Comparison of ENCODE assay signal across 10 cellular contexts in genomic region chr7:143490719-143491306, GRCh38. TPM values are rescaled to one million over a fixed set of nuclear protein-coding genes. Genes with fewer than 3 reads are reported as not detected.
DNase-seq lines count a peak whose midpoint lies in the region; ATAC-seq, FAIRE-seq and TF ChIP-seq lines count a peak whose summit lies in the region.
"Had no signal": no experiment of that assay in that cellular context is flagged by ENCODE, and none has a peak within 500 bp of the region (broad histone marks: within the 10 kb centered on the region; RNA-seq: fewer than 3 reads in every experiment).

No MANE protein-coding gene starts in this region.

- H3K27ac Mint-ChIP-seq in naive thymus-derived CD4-positive, alpha-beta T cell = peak overlapping the region in 1 of 9 donors; percentile 6

- no peak for DNase-seq in GM19239 (ENCODE audit: insufficient read length, low spot score)
- DNase-seq in SK-N-SH = no peak
- peak in 4 of 5 donors; percentile 23 to 54 (median 34) for DNase-seq in heart left ventricle
- DNase-seq in glomerular visceral epithelial cell (ENCODE audit: extremely low spot score) = no peak
- no peak for DNase-seq in naive thymus-derived CD4-positive, alpha-beta T cell
- no peak for DNase-seq in NCI-H2227 treated with DMSO at 0.1 percent for 48 hours (lab: John Stamatoyannopoulos, UW)

- TF ChIP-seq EP300 in SK-N-SH (IDR thresholded peaks at IDR 0.05; ENCODE audit: borderline replicate concordance in 1 of 2, low read depth in 1 of 2, low read length in 1 of 2) = no peak

- peaks cover 55% of the 10 kb centered on the region for H3F3A ChIP-seq in SK-N-SH (replicated peaks; ENCODE audit: insufficient read depth)

- H3K9ac ChIP-seq in SK-N-SH = no peak overlapping the region

- peaks cover 8 to 31% (median 21%) of the 10 kb centered on the region in 7 donors for H3K4me1 Mint-ChIP-seq in naive thymus-derived CD4-positive, alpha-beta T cell

- H3K4me3 ChIP-seq in SK-N-SH (ENCODE audit: low read depth in 2 of 2, low read length in 1 of 2) = no peak overlapping the region
- no peak overlapping the region for H3K4me3 ChIP-seq in heart left ventricle
- H3K4me3 ChIP-seq in naive thymus-derived CD4-positive, alpha-beta T cell (ENCODE audit: low read length) = no peak overlapping the region
- H3K4me3 ChIP-seq: SJSA1 had no signal

- no peaks in the 10 kb centered on the region for H3K9me3 ChIP-seq in SK-N-SH
- H3K9me3 ChIP-seq in heart left ventricle = no peaks in the 10 kb centered on the region
- H3K9me3 ChIP-seq in naive thymus-derived CD4-positive, alpha-beta T cell (ENCODE audit: control insufficient read depth in 2 of 3, low read length in 3 of 3) = no peaks in the 10 kb centered on the region
- H3K9me3 ChIP-seq: SJSA1 had no signal

- no peaks in the 10 kb centered on the region for H3K79me2 ChIP-seq in SK-N-SH (ENCODE audit: insufficient read depth)

- H3K27ac ChIP-seq in 22Rv1 (no peak overlapping the region), SK-N-SH (ENCODE audit: low read depth in 2 of 2, low read length in 1 of 2) (peak overlapping the region; percentile 92 to 95), heart left ventricle (no peak overlapping the region)
- no peak overlapping the region for H3K27ac ChIP-seq in naive thymus-derived CD4-positive, alpha-beta T cell (ENCODE audit: low read depth, low read length)
- H3K27ac ChIP-seq: SJSA1 had no signal

- TF ChIP-seq CTCF in 22Rv1 (IDR thresholded peaks at IDR 0.05) = peak; percentile 82
- peak; percentile 84 for TF ChIP-seq CTCF in SK-N-SH (IDR thresholded peaks at IDR 0.05)
- TF ChIP-seq CTCF in heart left ventricle (IDR thresholded peaks at IDR 0.05) = peak; percentile 30 to 70 (median 52)

- H2AFZ ChIP-seq in SK-N-SH (ENCODE audit: low read depth) = no peak overlapping the region

- no peaks in the 10 kb centered on the region for H3K9me3 Mint-ChIP-seq in naive thymus-derived CD4-positive, alpha-beta T cell

- H3K27me3 Mint-ChIP-seq in naive thymus-derived CD4-positive, alpha-beta T cell = peaks cover 0 to 2% (median 0%) of the 10 kb centered on the region in 5 donors

- POLR2A ChIA-PET in SK-N-SH (lab: Yijun Ruan, JAX) = no interaction called here
- POLR2A ChIA-PET in naive thymus-derived CD4-positive, alpha-beta T cell (lab: Charles Lee) = no interaction called here

- H3K4me1 ChIP-seq in SK-N-SH (ENCODE audit: control insufficient read depth in 1 of 2, insufficient read depth in 2 of 2, low read depth in 1 of 2, low read length in 1 of 2) (peaks cover 8 to 57% of the 10 kb centered on the region in 2 experiments), heart left ventricle (peaks cover 0 to 60% (median 9%) of the 10 kb centered on the region in 12 donors)
- no peaks in the 10 kb centered on the region for H3K4me1 ChIP-seq in naive thymus-derived CD4-positive, alpha-beta T cell (ENCODE audit: control insufficient read depth in 2 of 2, insufficient read depth in 2 of 2, low read length in 2 of 2)

- ATAC-seq in heart left ventricle (peak in 3 of 4 donors; percentile 40 to 66 (median 53)), HG03565 (IDR thresholded peaks at IDR 0.05; ENCODE audit: unreplicated experiment) (no peak)
- no peak for ATAC-seq in naive thymus-derived CD4-positive, alpha-beta T cell

- H3K27me3 ChIP-seq in SK-N-SH (ENCODE audit: insufficient read depth) = no peaks in the 10 kb centered on the region
- no peaks in the 10 kb centered on the region for H3K27me3 ChIP-seq in heart left ventricle
- H3K27me3 ChIP-seq in naive thymus-derived CD4-positive, alpha-beta T cell (ENCODE audit: control insufficient read depth in 2 of 2, insufficient read depth in 2 of 2, low read length in 2 of 2) = no peaks in the 10 kb centered on the region
- H3K27me3 ChIP-seq: SJSA1 had no signal

- H3K36me3 Mint-ChIP-seq in naive thymus-derived CD4-positive, alpha-beta T cell = peaks cover 0 to 77% (median 48%) of the 10 kb centered on the region in 5 donors

- 73% methylated on average over 1 of the region's 1 CpG for WGBS in SK-N-SH (ENCODE audit: low lambda C conversion rate)
- 49 to 100% (median 95%) methylated on average over 1 of the region's 1 CpG for whole genome bisulfite sequencing in heart left ventricle, 4 donors

- H3K4me3 Mint-ChIP-seq in naive thymus-derived CD4-positive, alpha-beta T cell = no peak overlapping the region

- no peaks in the 10 kb centered on the region for H4K20me1 ChIP-seq in SK-N-SH (ENCODE audit: insufficient read depth)

- no peak for TF ChIP-seq POLR2A in heart left ventricle (IDR thresholded peaks at IDR 0.05)

- no peak overlapping the region for H3K4me2 ChIP-seq in SK-N-SH

- H3K36me3 ChIP-seq in SK-N-SH (replicated peaks in 1 of 2; ENCODE audit: control insufficient read depth in 1 of 2, insufficient read depth in 2 of 2, low read length in 1 of 2) (no peaks in the 10 kb centered on the region), heart left ventricle (no peaks in the 10 kb centered on the region)
- H3K36me3 ChIP-seq in naive thymus-derived CD4-positive, alpha-beta T cell (ENCODE audit: control insufficient read depth in 2 of 3, insufficient read depth in 3 of 3, low read length in 3 of 3) = peaks cover 0 to 12% (median 0%) of the 10 kb centered on the region in 3 experiments
- H3K36me3 ChIP-seq: SJSA1 had no signal

- H3K9me2 ChIP-seq in SK-N-SH = no peaks in the 10 kb centered on the region

- intact Hi-C loops in heart left ventricle (cut with DNase I) = loop anchor here in 2 of 10 donors (1.0 to 10.0 kb wide), 3 partner anchors 11 to 246 kb away; no protein-coding TSS in a partner anchor
- intact Hi-C loops in naive thymus-derived CD4-positive, alpha-beta T cell (cut with micrococcal nuclease) = loop anchor here (5.0 kb wide), 2 partner anchors 406 to 636 kb away; no protein-coding TSS in a partner anchor

- CTCF ChIA-PET in SK-N-SH (lab: Yijun Ruan, JAX) = interaction anchor here (0.8 to 1.4 kb wide), 2 partner anchors 14 to 74 kb away, joined by 4 to 5 read pairs; no protein-coding TSS in a partner anchor
- CTCF ChIA-PET in naive thymus-derived CD4-positive, alpha-beta T cell (lab: Charles Lee) = no interaction called here

- peak; percentile 26 for FAIRE-seq in GM19239 (lab: Jason Lieb, UNC)
- FAIRE-seq: endometrium had no signal

- TF ChIP-seq RAD21 in SK-N-SH (IDR thresholded peaks at IDR 0.05; ENCODE audit: low read length) = peak; percentile 58

TF ChIP-seq in SK-N-SH, 30 proteins besides CTCF, POLR2A, EP300 and RAD21:
- TF ChIP-seq CHD2 (IDR thresholded peaks at IDR 0.05; ENCODE audit: low read length, partially characterized antibody) (no peak), SMC3 (IDR thresholded peaks at IDR 0.05; ENCODE audit: low read depth, low read length) (peak; percentile 59), TCF12 (IDR thresholded peaks at IDR 0.05) (peak; percentile 45; the same call in 1 of the 2 replicates), RXRA (IDR thresholded peaks at IDR 0.05; ENCODE audit: borderline replicate concordance, low read depth) (peak; percentile 35; the same call in 1 of the 2 replicates), NFIC (IDR thresholded peaks at IDR 0.05; ENCODE audit: borderline replicate concordance) (peak; percentile 42; the same call in 1 of the 2 replicates), MXI1 (IDR thresholded peaks at IDR 0.05; ENCODE audit: low read depth, low read length) (no peak), FOXJ3 (CRISPR knock-in tag; IDR thresholded peaks at IDR 0.05) (no peak), ELF1 (IDR thresholded peaks at IDR 0.05) (no peak)
TF ChIP-seq in SK-N-SH: peak in this region for 4.

RNA-seq across cellular contexts. Expression of gene TAS2R41, which starts 13.1 kb away (rescaled TPM):
- polyA plus RNA-seq in SK-N-SH (2012; rRNA removed) = not detected in 2 replicates
- not detected in 2 replicates for polyA plus RNA-seq in SK-N-SH (2012; cell fraction: cytosol; rRNA removed)
- not detected in 2 replicates for polyA plus RNA-seq in SK-N-SH (2012; cell fraction: nucleus; rRNA removed)
- not detected for total RNA-seq in heart left ventricle
- polyA plus RNA-seq in heart left ventricle = not detected
- total RNA-seq in naive thymus-derived CD4-positive, alpha-beta T cell = 1 to 10 TPM in 4 of 5 experiments, not detected in 1; 1.7 to 3.4 (median 2.0) TPM
- polyA plus RNA-seq in naive thymus-derived CD4-positive, alpha-beta T cell = not detected
- total RNA-seq: SJSA1 had no signal

RNA-seq across cellular contexts. Expression of gene TAS2R60, which starts 47.6 kb away (rescaled TPM):
- polyA plus RNA-seq in SK-N-SH (2012; rRNA removed) (0.10 TPM in 1 of 2 replicates, not detected in the other), heart left ventricle (not detected)
- 0.05 and 0.10 TPM in 2 replicates for polyA plus RNA-seq in SK-N-SH (2012; cell fraction: cytosol; rRNA removed)
- polyA plus RNA-seq in SK-N-SH (2012; cell fraction: nucleus; rRNA removed) = 0.18 and 0.27 TPM in 2 replicates
- total RNA-seq in heart left ventricle = not detected
- total RNA-seq in naive thymus-derived CD4-positive, alpha-beta T cell = 1 to 10 TPM in 4 of 5 experiments, not detected in 1; 1.4 to 2.5 (median 1.8) TPM
- polyA plus RNA-seq in naive thymus-derived CD4-positive, alpha-beta T cell = under 1 TPM in 1 of 2 donors, not detected in 1; 0.33 TPM
- total RNA-seq: SJSA1 had no signal

Comparison
In these comparisons a context has a peak if more than half of its experiments do, and no peak if none do; other contexts are left out.
1. H3K27ac ChIP-seq: peak in SK-N-SH (2 of 2); none in 22Rv1 (single experiment), heart left ventricle (0 of 12) and naive thymus-derived CD4-positive, alpha-beta T cell (single experiment).
2. DNase-seq: peak in heart left ventricle (4 of 5); none in GM19239 (single experiment), SK-N-SH (single experiment), glomerular visceral epithelial cell (single experiment), naive thymus-derived CD4-positive, alpha-beta T cell (0 of 9) and NCI-H2227 treated with DMSO at 0.1 percent for 48 hours (single experiment).
3. ATAC-seq: peak in heart left ventricle (3 of 4); none in naive thymus-derived CD4-positive, alpha-beta T cell (single experiment) and HG03565 (single experiment).
4. Peak in every context shown above with its lines, with median percentiles within 50 percentile points of each other: CTCF ChIP-seq.